In the genomic region with DNA sequence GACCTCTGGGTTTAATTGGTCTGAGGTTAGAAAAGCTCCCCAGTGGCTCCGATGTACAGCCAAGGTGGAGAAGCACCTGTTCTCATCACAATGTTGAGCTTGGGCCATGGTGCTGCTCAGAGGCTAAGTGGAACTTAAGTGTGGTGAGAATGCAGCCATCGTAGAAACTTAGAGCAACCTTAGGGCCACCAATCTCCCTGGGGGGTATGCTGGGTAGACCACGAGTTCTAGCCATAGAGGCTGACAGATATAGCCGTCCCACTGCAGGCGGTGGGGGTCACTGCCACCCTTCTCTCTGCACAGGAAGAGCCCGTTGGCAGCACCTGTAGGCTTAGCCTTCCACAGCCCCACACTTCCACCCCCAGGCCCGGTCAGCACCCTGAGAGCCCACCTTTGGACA, we compare ENCODE assay signal across 1 cellular context.
TF ChIP-seq lines count a peak whose summit lies in the region.

No MANE protein-coding gene starts in this region.

TF ChIP-seq in GM12878, 131 proteins besides CTCF, POLR2A, EP300 and RAD21:
- TF ChIP-seq SMARCA5 (IDR thresholded peaks at IDR 0.05), result no peak
- peak; percentile 59 for TF ChIP-seq MEF2B (IDR thresholded peaks at IDR 0.05; ENCODE audit: partially characterized antibody, poor library complexity, severe bottlenecking)
- TF ChIP-seq JUNB (IDR thresholded peaks at IDR 0.05), result no peak
TF ChIP-seq in GM12878: peak in this region for 1.
